Comparison of ENCODE assay signal across 13 cellular contexts in the genomic region with DNA sequence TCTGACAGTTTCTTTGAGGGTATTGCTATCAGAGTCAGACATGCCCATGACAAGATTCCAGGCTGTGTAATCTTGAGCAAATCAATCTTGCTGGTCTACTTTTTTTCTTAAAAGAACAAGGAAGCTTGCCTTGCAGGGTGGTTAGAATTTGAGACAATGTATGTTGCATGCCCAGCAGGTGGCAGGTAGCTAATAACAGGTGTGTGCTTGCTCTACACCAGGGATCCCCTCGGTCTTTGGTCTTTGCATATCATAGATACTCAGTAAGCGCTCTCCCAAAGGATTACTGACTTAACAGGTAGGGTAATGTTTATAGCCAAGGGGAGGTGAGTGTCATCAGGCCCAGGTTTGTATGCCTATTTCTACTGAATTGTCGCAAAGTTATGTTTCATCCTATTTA. TPM values are rescaled to one million over a fixed set of nuclear protein-coding genes. Genes with fewer than 3 reads are reported as not detected.
DNase-seq lines count a peak whose midpoint lies in the region; ATAC-seq, FAIRE-seq and TF ChIP-seq lines count a peak whose summit lies in the region.
"Had no signal": no experiment of that assay in that cellular context is flagged by ENCODE, and none has a peak within 500 bp of the region (broad histone marks: within the 10 kb centered on the region; RNA-seq: fewer than 3 reads in every experiment).

No MANE protein-coding gene starts in this region.

- H3K4me3 Mint-ChIP-seq in type B pancreatic cell: no peak overlapping the region

- peaks cover 4% of the 10 kb centered on the region for H3K9me3 Mint-ChIP-seq in type B pancreatic cell
- H3K9me3 Mint-ChIP-seq: activated naive CD4-positive, alpha-beta T cell treated with anti-CD3 and anti-CD28 coated beads, Interleukin-2, amount 50 U/mL, for 72 hours had no signal

- DNase-seq in NCI-H748 (lab: John Stamatoyannopoulos, UW; ENCODE audit: unreplicated experiment): peak; percentile 9
- no peak for DNase-seq in NCI-H748 treated with DMSO at 0.1 percent for 48 hours (lab: John Stamatoyannopoulos, UW)
- peak; percentile 85 for DNase-seq in NCI-H69 (lab: John Stamatoyannopoulos, UW)
- no peak for DNase-seq in type B pancreatic cell (ENCODE audit: extremely low spot score, unreplicated experiment)
- DNase-seq in GM19239 (ENCODE audit: insufficient read length, low spot score): no peak
- DNase-seq: NCI-H187 treated with DMSO at 0.1 percent for 48 hours had no signal

- no peaks in the 10 kb centered on the region for H3K36me3 Mint-ChIP-seq in type B pancreatic cell
- H3K36me3 Mint-ChIP-seq: activated naive CD4-positive, alpha-beta T cell treated with anti-CD3 and anti-CD28 coated beads, Interleukin-2, amount 50 U/mL, for 72 hours had no signal

- no peak for FAIRE-seq in GM19239 (lab: Jason Lieb, UNC)
- FAIRE-seq: D721Med, frontal cortex, RCC 7860 had no signal

- TF ChIP-seq CTCF in type B pancreatic cell (conservative IDR thresholded peaks at IDR 0.05): no peak

- H3K27me3 Mint-ChIP-seq in type B pancreatic cell: peaks cover 9% of the 10 kb centered on the region

- H3K4me1 Mint-ChIP-seq in type B pancreatic cell (ENCODE audit: unreplicated experiment): peaks cover 41% of the 10 kb centered on the region

- H3K27ac Mint-ChIP-seq in type B pancreatic cell: peak overlapping the region; percentile 30
- H3K27ac Mint-ChIP-seq: activated naive CD4-positive, alpha-beta T cell treated with anti-CD3 and anti-CD28 coated beads, Interleukin-2, amount 50 U/mL, for 72 hours had no signal

- ATAC-seq in esophagus mucosa (peak; percentile 56), GM18909 (IDR thresholded peaks at IDR 0.05; ENCODE audit: poor library complexity, unreplicated experiment) (no peak), GM21390 (IDR thresholded peaks at IDR 0.05; ENCODE audit: unreplicated experiment) (no peak)
- ATAC-seq: activated naive CD4-positive, alpha-beta T cell treated with anti-CD3 and anti-CD28 coated beads, Interleukin-2, amount 50 U/mL, for 72 hours had no signal

RNA-seq across cellular contexts. Expression of a gene that starts 37.3 kb away (rescaled TPM):
- total RNA-seq in esophagus mucosa (0.52 TPM), type B pancreatic cell (ENCODE audit: low replicate concordance) (10.1 and 17.4 TPM in 2 replicates)

Comparison
In these comparisons a context has a peak if more than half of its experiments do, and no peak if none do; other contexts are left out.
1. DNase-seq: peak in NCI-H748 (single experiment) and NCI-H69 (single experiment); none in NCI-H748 treated with DMSO at 0.1 percent for 48 hours (single experiment), type B pancreatic cell (single experiment) and GM19239 (single experiment).